Comparison of ENCODE assay signal across 19 cellular contexts in genomic region chr7:101402835-101403234, GRCh38. TPM values are rescaled to one million over a fixed set of nuclear protein-coding genes. Genes with fewer than 3 reads are reported as not detected.
"Had no signal": no experiment of that assay in that cellular context is flagged by ENCODE, and none has a peak within 500 bp of the region (broad histone marks: within the 10 kb centered on the region; RNA-seq: fewer than 3 reads in every experiment).

No MANE protein-coding gene starts in this region.

- H3K27ac Mint-ChIP-seq: activated naive CD4-positive, alpha-beta T cell treated with anti-CD3 and anti-CD28 coated beads, Interleukin-2, amount 50 U/mL, for 24 hours; activated T-cell treated with anti-CD3 and anti-CD28 coated beads, Interleukin-2, amount 50 U/mL, for 72 hours; memory B cell; stimulated activated effector memory CD8-positive, alpha-beta T cell treated with anti-CD3 and anti-CD28 coated beads, Interleukin-12 subunit alpha, Interleukin-12 subunit beta, amount 100 ng/mL, for 72 hours; T-helper 17 cell had no signal

- FAIRE-seq: bronchial epithelial cell had no signal

- H3K4me3 Mint-ChIP-seq: activated naive CD4-positive, alpha-beta T cell treated with anti-CD3 and anti-CD28 coated beads, Interleukin-2, amount 50 U/mL, for 24 hours; activated T-cell treated with anti-CD3 and anti-CD28 coated beads, Interleukin-2, amount 50 U/mL, for 72 hours; memory B cell; naive thymus-derived CD4-positive, alpha-beta T cell; stimulated activated effector memory CD8-positive, alpha-beta T cell treated with anti-CD3 and anti-CD28 coated beads, Interleukin-12 subunit alpha, Interleukin-12 subunit beta, amount 100 ng/mL, for 72 hours; T-helper 17 cell had no signal

- H3K4me1 Mint-ChIP-seq: activated naive CD4-positive, alpha-beta T cell treated with anti-CD3 and anti-CD28 coated beads, Interleukin-2, amount 50 U/mL, for 24 hours; stimulated activated effector memory CD8-positive, alpha-beta T cell treated with anti-CD3 and anti-CD28 coated beads, Interleukin-12 subunit alpha, Interleukin-12 subunit beta, amount 100 ng/mL, for 72 hours had no signal

- H3K4me1 ChIP-seq: ascending aorta, testis had no signal

- H3K36me3 Mint-ChIP-seq: activated naive CD4-positive, alpha-beta T cell treated with anti-CD3 and anti-CD28 coated beads, Interleukin-2, amount 50 U/mL, for 24 hours; naive thymus-derived CD4-positive, alpha-beta T cell; stimulated activated effector memory CD8-positive, alpha-beta T cell treated with anti-CD3 and anti-CD28 coated beads, Interleukin-12 subunit alpha, Interleukin-12 subunit beta, amount 100 ng/mL, for 72 hours had no signal

- H3K4me3 ChIP-seq: ascending aorta, sigmoid colon, testis, upper lobe of left lung had no signal

- H3K36me3 ChIP-seq: ascending aorta, esophagus squamous epithelium, neutrophil, sigmoid colon, upper lobe of left lung had no signal

- H3K27ac ChIP-seq: ascending aorta, esophagus squamous epithelium, neutrophil, sigmoid colon, testis, upper lobe of left lung had no signal

- DNase-seq: activated CD4-positive, alpha-beta T cell treated with anti-CD3 and anti-CD28 coated beads for 1 hour; activated gamma-delta T cell; activated T-cell treated with anti-CD3 and anti-CD28 coated beads, Interleukin-2, amount 50 U/mL, for 72 hours; cerebellar nuclear complex; effector CD8-positive, alpha-beta T cell; esophagus squamous epithelium; naive thymus-derived CD4-positive, alpha-beta T cell; sigmoid colon; stimulated activated CD4-positive, alpha-beta T cell treated with anti-CD3 and anti-CD28 coated beads, Interleukin-4, amount 100 ng/mL, for 24 hours; T-helper 17 cell; testis; upper lobe of left lung had no signal

- H3K9me3 Mint-ChIP-seq: activated naive CD4-positive, alpha-beta T cell treated with anti-CD3 and anti-CD28 coated beads, Interleukin-2, amount 50 U/mL, for 24 hours; memory B cell; stimulated activated effector memory CD8-positive, alpha-beta T cell treated with anti-CD3 and anti-CD28 coated beads, Interleukin-12 subunit alpha, Interleukin-12 subunit beta, amount 100 ng/mL, for 72 hours had no signal

- ATAC-seq: activated T-cell treated with anti-CD3 and anti-CD28 coated beads, Interleukin-2, amount 50 U/mL, for 72 hours; naive thymus-derived CD4-positive, alpha-beta T cell; stimulated activated effector memory CD8-positive, alpha-beta T cell treated with anti-CD3 and anti-CD28 coated beads, Interleukin-12 subunit alpha, Interleukin-12 subunit beta, amount 100 ng/mL, for 72 hours; T-helper 17 cell had no signal

- H3K27me3 ChIP-seq: ascending aorta, testis, upper lobe of left lung had no signal

- H3K9me3 ChIP-seq: ascending aorta, esophagus squamous epithelium, neutrophil, sigmoid colon, testis, upper lobe of left lung had no signal

RNA-seq across cellular contexts. Expression of gene COL26A1, which starts 40.2 kb away (rescaled TPM):
- total RNA-seq: activated CD8-positive, alpha-beta memory T cell treated with anti-CD3 and anti-CD28 coated beads for 36 hours; ascending aorta; bronchial epithelial cell; esophagus squamous epithelium; sigmoid colon; T-helper 17 cell had no signal
- polyA plus RNA-seq: naive thymus-derived CD4-positive, alpha-beta T cell had no signal
